In genomic region chr22:19039796-19040580, GRCh38 we compare ENCODE assay signal across 17 cellular contexts.
DNase-seq lines count a peak whose midpoint lies in the region; ATAC-seq, FAIRE-seq and TF ChIP-seq lines count a peak whose summit lies in the region.
"Had no signal": no experiment of that assay in that cellular context is flagged by ENCODE, and none has a peak within 500 bp of the region (broad histone marks: within the 10 kb centered on the region; RNA-seq: fewer than 3 reads in every experiment).

No MANE protein-coding gene starts in this region.

- H3K9me3 ChIP-seq in endodermal cell (ENCODE audit: control insufficient read depth, low read length): no peaks in the 10 kb centered on the region

- H3K4me1 Mint-ChIP-seq in natural killer cell treated with Interleukin-12 subunit alpha and Interleukin-12 subunit beta and Interleukin-15 and Interleukin-18, amount 100 ng/mL, for 72 hours (ENCODE audit: low read depth in 2 of 2): peaks cover 0 to 4% of the 10 kb centered on the region in 2 donors
- H3K4me1 Mint-ChIP-seq in natural killer cell: peaks cover 0 to 5% of the 10 kb centered on the region in 2 donors
- H3K4me1 Mint-ChIP-seq in endodermal cell: no peaks in the 10 kb centered on the region

- H3K27ac ChIP-seq in endodermal cell (ENCODE audit: low read depth, low read length): no peak overlapping the region
- H3K27ac ChIP-seq: GM23248 had no signal

- H3K27me3 Mint-ChIP-seq in natural killer cell treated with Interleukin-12 subunit alpha and Interleukin-12 subunit beta and Interleukin-15 and Interleukin-18, amount 100 ng/mL, for 72 hours: no peaks in the 10 kb centered on the region
- H3K27me3 Mint-ChIP-seq in natural killer cell (ENCODE audit: low read depth in 2 of 2): no peaks in the 10 kb centered on the region
- no peaks in the 10 kb centered on the region for H3K27me3 Mint-ChIP-seq in endodermal cell (ENCODE audit: insufficient read depth)
- H3K27me3 Mint-ChIP-seq: B cell; CD4-positive, alpha-beta memory T cell had no signal

- H3K9ac ChIP-seq in endodermal cell (ENCODE audit: extremely low read depth, low read length, poor library complexity, severe bottlenecking): no peak overlapping the region
- H3K9ac ChIP-seq: GM23248 had no signal

- intact Hi-C loops in natural killer cell (cut with micrococcal nuclease): no loop called here
- intact Hi-C loops in posterior vena cava (cut with DNase I): loop anchor here in 1 of 2 donors (10.0 kb wide), 1 partner anchor 45 kb away; no protein-coding TSS in a partner anchor
- intact Hi-C loops in left colon (cut with DNase I, micrococcal nuclease): no loop called here

- no peaks in the 10 kb centered on the region for H3K4me1 ChIP-seq in endodermal cell (ENCODE audit: control insufficient read depth, insufficient read depth, low read length)

- 82 to 86% methylated on average over 4 to 9 of the region's 9 CpGs for WGBS in endodermal cell (ENCODE audit: insufficient coverage in 1 of 2, insufficient read length in 1 of 2), 2 experiments

- TF ChIP-seq CTCF in natural killer cell (IDR thresholded peaks at IDR 0.05): no peak
- no peak for TF ChIP-seq CTCF in endodermal cell (conservative IDR thresholded peaks at IDR 0.05)

- no peak overlapping the region for H3K27ac Mint-ChIP-seq in natural killer cell treated with Interleukin-12 subunit alpha and Interleukin-12 subunit beta and Interleukin-15 and Interleukin-18, amount 100 ng/mL, for 72 hours
- H3K27ac Mint-ChIP-seq in natural killer cell (no peak overlapping the region), endodermal cell (no peak overlapping the region)
- H3K27ac Mint-ChIP-seq: B cell had no signal

- no peaks in the 10 kb centered on the region for H3K27me3 ChIP-seq in endodermal cell (ENCODE audit: control insufficient read depth, insufficient read depth, low read length, poor library complexity, severe bottlenecking)

- no peak for ATAC-seq in natural killer cell treated with Interleukin-12 subunit alpha and Interleukin-12 subunit beta and Interleukin-15 and Interleukin-18, amount 100 ng/mL, for 72 hours
- no peak for ATAC-seq in natural killer cell
- no peak for ATAC-seq in left colon

- no peaks in the 10 kb centered on the region for H3K9me3 Mint-ChIP-seq in natural killer cell treated with Interleukin-12 subunit alpha and Interleukin-12 subunit beta and Interleukin-15 and Interleukin-18, amount 100 ng/mL, for 72 hours
- H3K9me3 Mint-ChIP-seq in natural killer cell (no peaks in the 10 kb centered on the region), endodermal cell (no peaks in the 10 kb centered on the region)
- H3K9me3 Mint-ChIP-seq: CD4-positive, alpha-beta memory T cell had no signal

- no peak for FAIRE-seq in HTR-8/SVneo (lab: Jason Lieb, UNC)

- DNase-seq in natural killer cell treated with Interleukin-12 subunit alpha and Interleukin-12 subunit beta and Interleukin-15 and Interleukin-18, amount 100 ng/mL, for 72 hours (ENCODE audit: low spot score): peak; percentile 20
- DNase-seq in natural killer cell (no peak), endodermal cell (peak; percentile 29), posterior vena cava (ENCODE audit: low spot score) (peak; percentile 60), kidney tubule cell (ENCODE audit: low spot score) (no peak), HTR-8/SVneo (ENCODE audit: insufficient read length, low spot score) (no peak), left colon (no peak)
- DNase-seq: CD4-positive, alpha-beta memory T cell; GM23248; KG1; NCI-H1048; NCI-H146; NCI-H2081 treated with DMSO at 0.1 percent for 48 hours; NCI-H2227 treated with DMSO at 0.1 percent for 48 hours; NCI-H526; OCI-M1 had no signal

- no peak overlapping the region for H3K4me3 ChIP-seq in endodermal cell (ENCODE audit: low read length)
- H3K4me3 ChIP-seq: GM23248 had no signal

- H3K36me3 ChIP-seq in endodermal cell (ENCODE audit: control insufficient read depth, insufficient read depth, low read length): peaks cover 35% of the 10 kb centered on the region

- peaks cover 4% of the 10 kb centered on the region for H3K36me3 Mint-ChIP-seq in natural killer cell treated with Interleukin-12 subunit alpha and Interleukin-12 subunit beta and Interleukin-15 and Interleukin-18, amount 100 ng/mL, for 72 hours
- H3K36me3 Mint-ChIP-seq in natural killer cell: peaks cover 17% of the 10 kb centered on the region
- H3K36me3 Mint-ChIP-seq in endodermal cell (ENCODE audit: low read depth): peaks cover 39% of the 10 kb centered on the region

- no peak overlapping the region for H3K4me3 Mint-ChIP-seq in natural killer cell treated with Interleukin-12 subunit alpha and Interleukin-12 subunit beta and Interleukin-15 and Interleukin-18, amount 100 ng/mL, for 72 hours
- no peak overlapping the region for H3K4me3 Mint-ChIP-seq in natural killer cell
- H3K4me3 Mint-ChIP-seq in endodermal cell: no peak overlapping the region
- H3K4me3 Mint-ChIP-seq: B cell; CD4-positive, alpha-beta memory T cell had no signal

Comparison
In these comparisons a context has a peak if more than half of its experiments do, and no peak if none do; other contexts are left out.
1. DNase-seq: peak in natural killer cell treated with Interleukin-12 subunit alpha and Interleukin-12 subunit beta and Interleukin-15 and Interleukin-18, amount 100 ng/mL, for 72 hours (single experiment), endodermal cell (single experiment) and posterior vena cava (single experiment); none in natural killer cell (single experiment), kidney tubule cell (single experiment), HTR-8/SVneo (single experiment) and left colon (0 of 2).